10 cellular contexts compared by ENCODE assay signal in the genomic region with DNA sequence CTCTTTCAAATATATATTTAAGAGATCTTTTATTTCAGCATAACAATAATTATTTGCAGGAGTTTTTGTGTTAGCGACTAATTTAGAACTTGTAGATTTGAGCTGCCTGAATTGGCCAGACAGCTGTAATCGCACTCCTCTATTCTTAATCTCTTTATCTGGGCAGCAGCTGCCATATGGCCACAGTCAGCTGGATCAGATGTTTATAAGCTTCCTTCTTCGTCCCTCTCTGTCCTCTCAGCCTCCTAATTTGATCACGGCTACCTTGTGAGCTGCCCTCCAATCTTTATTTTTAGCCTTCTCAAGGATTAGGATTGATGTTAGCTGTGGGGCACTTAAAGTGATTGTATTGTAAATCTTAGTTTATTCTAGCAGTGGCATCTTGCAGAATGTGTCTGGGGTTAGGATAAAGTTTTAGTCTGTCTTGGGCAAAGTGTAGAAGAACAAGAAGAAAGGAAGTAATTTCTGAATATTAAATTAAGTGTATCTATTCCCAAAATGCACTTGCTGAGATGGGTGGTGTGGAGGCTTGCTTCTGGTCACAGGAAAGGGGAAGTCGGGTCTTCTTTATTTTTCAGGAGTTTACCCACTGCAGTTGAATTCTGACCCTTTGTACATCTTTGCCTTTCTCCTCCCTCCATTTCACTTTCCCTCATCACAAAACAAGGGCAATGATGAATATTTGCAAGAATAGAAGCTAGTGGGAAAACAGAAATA. TPM values are rescaled to one million over a fixed set of nuclear protein-coding genes. Genes with fewer than 3 reads are reported as not detected.
DNase-seq lines count a peak whose midpoint lies in the region; ATAC-seq, FAIRE-seq and TF ChIP-seq lines count a peak whose summit lies in the region.
"Had no signal": no experiment of that assay in that cellular context is flagged by ENCODE, and none has a peak within 500 bp of the region (broad histone marks: within the 10 kb centered on the region; RNA-seq: fewer than 3 reads in every experiment).

No MANE protein-coding gene starts in this region.

- no peak overlapping the region for H3K27ac ChIP-seq in GM23338 (ENCODE audit: low read depth)
- H3K27ac ChIP-seq in cingulate gyrus (ENCODE audit: low read depth, low read length) = peak overlapping the region; percentile 83
- peak overlapping the region; percentile 92 to 97 (median 94) for H3K27ac ChIP-seq in sigmoid colon
- peak overlapping the region in 2 of 4 donors; percentile 88 to 89 for H3K27ac ChIP-seq in pancreas

- H2AFZ ChIP-seq in GM23338 = no peak overlapping the region

- peaks cover 55% of the 10 kb centered on the region for H3K79me2 ChIP-seq in GM23338 (replicated peaks; ENCODE audit: insufficient read depth)

- peaks cover 13% of the 10 kb centered on the region for H3K27me3 ChIP-seq in GM23338 (ENCODE audit: insufficient read depth)
- H3K27me3 ChIP-seq in sigmoid colon = no peaks in the 10 kb centered on the region
- no peaks in the 10 kb centered on the region for H3K27me3 ChIP-seq in pancreas

- H3K9me3 Mint-ChIP-seq in GM23338 = no peaks in the 10 kb centered on the region
- H3K9me3 Mint-ChIP-seq: HFFc6, WTC11 had no signal

- peaks cover 19% of the 10 kb centered on the region for H3K27me3 Mint-ChIP-seq in GM23338 (ENCODE audit: insufficient read depth, low read depth, poor library complexity)

- intact Hi-C loops in sigmoid colon (cut with DNase I) (loop anchor here (5.0 kb wide), 1 partner anchor 795 kb away; the partner anchor contains the start of genes CEP170 and SDCCAG8), pancreas (cut with DNase I) (no loop called here)

- no peak overlapping the region for H3K4me3 Mint-ChIP-seq in GM23338
- H3K4me3 Mint-ChIP-seq: HFFc6 had no signal

- H3K36me3 Mint-ChIP-seq in GM23338 (ENCODE audit: low read depth) = peaks cover 7% of the 10 kb centered on the region

- H3K27ac Mint-ChIP-seq in GM23338 = no peak overlapping the region
- H3K27ac Mint-ChIP-seq: HFFc6, WTC11 had no signal

- no peak for FAIRE-seq in pancreas (lab: Jason Lieb, UNC)

- peak overlapping the region; percentile 97 for H3K4me2 ChIP-seq in GM23338

- DNase-seq in GM23338 (ENCODE audit: low spot score) (no peak), NCI-H446 treated with DMSO at 0.1 percent for 48 hours (lab: John Stamatoyannopoulos, UW) (peak; percentile 65), sigmoid colon (no peak), omental fat pad (ENCODE audit: low spot score) (no peak), pancreas (no peak), LoVo (ENCODE audit: low spot score) (no peak)
- DNase-seq: HFFc6 had no signal

- no peak for ATAC-seq in GM23338
- no peak for ATAC-seq in omental fat pad (ENCODE audit: low FRiP score)
- no peak for ATAC-seq in GM19035 (IDR thresholded peaks at IDR 0.05; ENCODE audit: unreplicated experiment)
- ATAC-seq in pancreas = no peak
- ATAC-seq: WTC11 had no signal

- no peak for TF ChIP-seq EP300 in sigmoid colon (IDR thresholded peaks at IDR 0.05)

- no peaks in the 10 kb centered on the region for H3K9me2 ChIP-seq in GM23338 (ENCODE audit: insufficient read depth)

- H4K20me1 ChIP-seq in GM23338 (replicated peaks; ENCODE audit: insufficient read depth) = peaks cover 18% of the 10 kb centered on the region; the same call in 1 of the 2 replicates

- WGBS in sigmoid colon, 2 donors = 28 to 31% methylated on average over 5 of the region's 5 CpGs
- 15 to 17% methylated on average over 5 of the region's 5 CpGs for WGBS in pancreas, 2 donors

- TF ChIP-seq CTCF in GM23338 (conservative IDR thresholded peaks at IDR 0.05; ENCODE audit: low read depth in 2 of 2) = no peak
- no peak for TF ChIP-seq CTCF in sigmoid colon (IDR thresholded peaks at IDR 0.05)
- TF ChIP-seq CTCF in omental fat pad (IDR thresholded peaks at IDR 0.05) = no peak
- no peak for TF ChIP-seq CTCF in pancreas (IDR thresholded peaks at IDR 0.05)

- H3K4me1 ChIP-seq in GM23338 (ENCODE audit: insufficient read depth) (peaks cover 41% of the 10 kb centered on the region), sigmoid colon (peaks cover 0 to 39% (median 31%) of the 10 kb centered on the region in 4 donors), pancreas (peaks cover 7 to 25% (median 20%) of the 10 kb centered on the region in 3 donors)

- H3K4me3 ChIP-seq in GM23338 (0 out of 2 replicates have a peak overlapping the region, but pooled peaks have one; percentile 87), sigmoid colon (no peak overlapping the region), pancreas (peak overlapping the region in 2 of 4 donors; percentile 76 to 80)

- peaks cover 4% of the 10 kb centered on the region; the same call in 1 of the 2 replicates for H3F3A ChIP-seq in GM23338 (replicated peaks; ENCODE audit: low read depth)

- no peak for TF ChIP-seq POLR2A in sigmoid colon (IDR thresholded peaks at IDR 0.05)

- H3K4me1 Mint-ChIP-seq in GM23338 = peaks cover 10% of the 10 kb centered on the region

- H3K36me3 ChIP-seq in GM23338 (ENCODE audit: insufficient read depth) (no peaks in the 10 kb centered on the region), sigmoid colon (peaks cover 0 to 23% (median 8%) of the 10 kb centered on the region in 4 donors), pancreas (peaks cover 0 to 16% (median 10%) of the 10 kb centered on the region in 3 donors)

- H3K9me3 ChIP-seq in sigmoid colon (no peaks in the 10 kb centered on the region), pancreas (no peaks in the 10 kb centered on the region)

TF ChIP-seq in GM23338, 12 proteins besides CTCF, POLR2A, EP300 and RAD21 (continues in another document):
- TF ChIP-seq NANOG (IDR thresholded peaks at IDR 0.05; ENCODE audit: borderline replicate concordance) = no peak
- TF ChIP-seq EZH2phosphoT487 (IDR thresholded peaks at IDR 0.05; ENCODE audit: unreplicated experiment) = no peak
- no peak for TF ChIP-seq STAT1 (IDR thresholded peaks at IDR 0.05; ENCODE audit: unreplicated experiment)
- TF ChIP-seq ZNF114 (CRISPR knock-in tag; IDR thresholded peaks at IDR 0.05) = no peak
- TF ChIP-seq ZNF331 (CRISPR knock-in tag; IDR thresholded peaks at IDR 0.05; ENCODE audit: low read depth) = no peak
- TF ChIP-seq EZH2 (IDR thresholded peaks at IDR 0.05; ENCODE audit: low read depth, unreplicated experiment) = no peak
- no peak for TF ChIP-seq REST (IDR thresholded peaks at IDR 0.05; ENCODE audit: unreplicated experiment)

RNA-seq across cellular contexts. Expression of gene ZBTB18, which starts 1.1 kb away (rescaled TPM):
- 12.2 and 16.5 TPM in 2 replicates for total RNA-seq in GM23338 (2014; rRNA removed; shearing (Covaris generic))
- polyA plus RNA-seq in GM23338 (2016; fragmentation: Nextera tagmentation; extraction: Ambion mirVana) (5.5 and 6.7 TPM in 2 replicates), sigmoid colon (10 to 100 TPM in 1 of 3 donors, 1 to 10 TPM in 2; 7.4 to 15.3 (median 7.8) TPM), pancreas (10 to 100 TPM; 12.8 to 14.5 TPM)
- total RNA-seq in sigmoid colon (10 to 100 TPM; 11.8 to 19.7 (median 17.1) TPM), omental fat pad (10 to 100 TPM in 2 of 4 donors, 1 to 10 TPM in 2; 7.0 to 24.7 (median 10.6) TPM), pancreas (10 to 100 TPM; 13.7 to 18.5 (median 15.1) TPM)
